In the genomic region with DNA sequence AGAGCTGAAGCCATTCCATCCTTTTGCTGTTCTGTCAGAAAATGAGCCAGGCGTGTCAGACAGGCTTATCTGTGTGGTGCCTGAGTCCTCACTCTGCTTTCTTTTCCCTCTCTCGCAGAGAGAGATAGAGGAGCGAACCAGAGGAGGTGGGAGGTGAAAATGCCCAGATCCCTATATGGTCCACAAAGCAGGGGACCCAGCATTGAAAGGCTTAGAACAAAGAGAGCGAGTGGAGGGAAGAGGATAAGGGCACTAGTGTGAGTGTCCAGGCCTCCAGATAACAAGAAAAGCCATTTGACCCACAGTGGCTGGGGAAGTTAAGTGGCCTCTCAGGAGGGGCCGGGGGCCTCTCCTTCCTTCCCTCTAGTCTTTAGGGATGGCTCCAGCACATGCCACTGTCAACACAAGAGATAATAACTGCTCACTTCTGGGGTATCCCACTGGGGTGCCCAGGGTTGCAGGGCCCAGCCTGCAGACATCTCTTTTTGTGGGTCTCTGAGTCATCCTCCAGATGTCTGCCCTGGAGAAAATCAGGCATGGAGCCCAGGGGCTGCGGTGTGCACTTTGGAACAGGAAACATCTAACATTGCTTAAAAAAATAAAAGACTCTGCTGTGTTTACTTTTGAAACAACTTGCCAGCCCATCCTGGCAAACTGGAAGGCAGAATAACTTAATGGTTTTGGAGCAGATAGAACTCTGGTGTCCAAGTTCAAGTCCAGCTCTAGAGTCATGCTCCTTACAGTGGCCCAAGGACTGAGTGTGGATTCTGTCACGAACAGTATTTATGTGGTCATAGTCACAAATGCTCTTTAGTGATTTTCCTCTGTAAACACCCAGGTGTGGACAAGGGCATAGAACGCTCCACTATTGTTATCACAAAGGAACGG, we compare ENCODE assay signal across 8 cellular contexts.
DNase-seq lines count a peak whose midpoint lies in the region; ATAC-seq and TF ChIP-seq lines count a peak whose summit lies in the region.

No MANE protein-coding gene starts in this region.

- ATAC-seq in gastroesophageal sphincter (peak; percentile 65), psoas muscle (peak; percentile 52 to 77 (median 64)), HG02642 (IDR thresholded peaks at IDR 0.05; ENCODE audit: poor library complexity, unreplicated experiment) (no peak)
- ATAC-seq in effector memory CD8-positive, alpha-beta T cell (replicated peaks): no peak

- peaks cover 3 to 9% of the 10 kb centered on the region in 2 donors for H3K9me3 Mint-ChIP-seq in effector memory CD8-positive, alpha-beta T cell

- H3K4me3 ChIP-seq in gastroesophageal sphincter (no peak overlapping the region), psoas muscle (no peak overlapping the region)

- no peaks in the 10 kb centered on the region for H3K27me3 ChIP-seq in gastroesophageal sphincter
- no peaks in the 10 kb centered on the region for H3K27me3 ChIP-seq in psoas muscle (ENCODE audit: insufficient read depth in 3 of 3, low read length in 2 of 3)

- peaks cover 4 to 46% of the 10 kb centered on the region in 2 donors for H3K27me3 Mint-ChIP-seq in effector memory CD8-positive, alpha-beta T cell

- WGBS in gastroesophageal sphincter (ENCODE audit: low coverage in 1 of 2), 2 donors: 56% methylated on average over 5 to 8 of the region's 9 CpGs
- 68 to 70% (median 69%) methylated on average over 9 of the region's 9 CpGs for WGBS in psoas muscle, 3 donors

- H3K4me1 ChIP-seq in gastroesophageal sphincter: peaks cover 0 to 33% (median 4%) of the 10 kb centered on the region in 3 donors
- H3K4me1 ChIP-seq in psoas muscle: no peaks in the 10 kb centered on the region

- H3K27ac Mint-ChIP-seq in effector memory CD8-positive, alpha-beta T cell: no peak overlapping the region

- H3K36me3 Mint-ChIP-seq in effector memory CD8-positive, alpha-beta T cell (ENCODE audit: insufficient read depth): no peaks in the 10 kb centered on the region

- no peak for TF ChIP-seq POLR2A in gastroesophageal sphincter (IDR thresholded peaks at IDR 0.05)

- H3K36me3 ChIP-seq in gastroesophageal sphincter (no peaks in the 10 kb centered on the region), psoas muscle (ENCODE audit: insufficient read depth in 1 of 2, low read depth in 1 of 2) (no peaks in the 10 kb centered on the region)

- TF ChIP-seq EP300 in gastroesophageal sphincter (IDR thresholded peaks at IDR 0.05): no peak

- H3K4me1 Mint-ChIP-seq in effector memory CD8-positive, alpha-beta T cell (ENCODE audit: low read depth in 2 of 2): peaks cover 0 to 2% of the 10 kb centered on the region in 2 donors

- intact Hi-C loops in psoas muscle (cut with DNase I): no loop called here

- H3K27ac ChIP-seq in gastroesophageal sphincter: no peak overlapping the region
- no peak overlapping the region for H3K27ac ChIP-seq in psoas muscle

- H3K9me3 ChIP-seq in gastroesophageal sphincter (no peaks in the 10 kb centered on the region), psoas muscle (peaks cover 6% of the 10 kb centered on the region)

- DNase-seq in ELR (ENCODE audit: low read depth): peak; percentile 82
- DNase-seq in SW480 (ENCODE audit: low spot score): peak; percentile 32
- peak; percentile 74 to 80 for DNase-seq in psoas muscle
- DNase-seq in occipital lobe (lab: John Stamatoyannopoulos, UW): no peak
- no peak for DNase-seq in activated naive CD4-positive, alpha-beta T cell treated with Interleukin-2 at 50 U/mL for 16 hours
- no peak for DNase-seq in effector memory CD8-positive, alpha-beta T cell

- TF ChIP-seq CTCF in gastroesophageal sphincter (IDR thresholded peaks at IDR 0.05) (no peak), psoas muscle (IDR thresholded peaks at IDR 0.05) (no peak)

- H3K4me3 Mint-ChIP-seq in effector memory CD8-positive, alpha-beta T cell: no peak overlapping the region

Comparison
In these comparisons a context has a peak if more than half of its experiments do, and no peak if none do; other contexts are left out.
1. DNase-seq: peak in ELR (single experiment), SW480 (single experiment) and psoas muscle (2 of 2); none in occipital lobe (single experiment), activated naive CD4-positive, alpha-beta T cell treated with Interleukin-2 at 50 U/mL for 16 hours (single experiment) and effector memory CD8-positive, alpha-beta T cell (0 of 3).
2. ATAC-seq: peak in gastroesophageal sphincter (single experiment) and psoas muscle (4 of 4); none in HG02642 (single experiment) and effector memory CD8-positive, alpha-beta T cell (single experiment).